8 cellular contexts compared by ENCODE assay signal in the genomic region with DNA sequence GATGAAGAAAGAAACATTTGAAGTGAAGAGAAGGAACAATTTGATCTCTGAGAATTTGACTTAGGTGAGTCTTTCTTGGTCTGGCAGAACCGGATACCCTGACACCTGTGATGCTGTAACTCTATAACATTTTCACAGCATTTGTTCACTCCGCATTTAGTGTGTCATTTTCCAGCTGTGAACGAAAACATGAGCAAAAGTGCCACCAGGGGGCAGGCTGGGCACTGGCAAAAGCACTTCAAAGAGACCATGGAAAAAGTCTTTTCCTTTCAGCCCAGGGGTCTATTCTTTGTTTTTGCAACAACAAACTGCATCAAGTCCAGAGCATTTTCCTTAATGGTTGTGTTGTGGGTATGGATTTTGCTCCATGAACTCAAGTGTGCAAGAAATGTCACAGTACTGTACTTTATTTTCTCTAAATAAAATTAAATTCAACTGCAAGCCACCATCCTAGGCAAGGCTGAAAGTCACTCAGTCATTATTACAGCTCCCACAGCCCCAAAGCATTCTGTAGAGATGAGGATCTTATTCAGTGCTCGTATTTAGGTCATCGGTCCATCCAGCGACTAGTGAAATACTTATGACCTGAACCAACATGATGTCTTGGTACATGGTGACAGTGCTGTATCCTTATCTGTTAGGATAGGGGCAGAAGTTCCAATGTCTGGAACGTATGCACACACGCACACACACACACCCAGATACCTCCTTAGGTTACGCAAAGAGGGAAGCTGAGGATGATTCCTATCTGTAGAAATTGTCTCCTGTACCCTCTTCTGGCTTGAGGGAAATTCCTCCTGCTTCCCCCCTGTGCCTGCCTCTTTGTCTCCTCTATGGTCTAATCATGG.
A peak's percentile ranks its signal among the peaks of the same experiment; 100 is the strongest.
DNase-seq lines count a peak whose midpoint lies in the region; TF ChIP-seq lines count a peak whose summit lies in the region.

No MANE protein-coding gene starts in this region.

- peak; percentile 89 for TF ChIP-seq CTCF in glutamatergic neuron (IDR thresholded peaks at IDR 0.05; ENCODE audit: partially characterized antibody, unreplicated experiment)

- H3K9me3 Mint-ChIP-seq in glutamatergic neuron (ENCODE audit: unreplicated experiment), result peaks cover 2% of the 10 kb centered on the region

- H3K4me3 Mint-ChIP-seq in glutamatergic neuron (ENCODE audit: unreplicated experiment), result no peak overlapping the region

- H3K27me3 Mint-ChIP-seq in glutamatergic neuron (ENCODE audit: unreplicated experiment), result no peaks in the 10 kb centered on the region

- intact Hi-C loops in posterior cingulate gyrus (cut with DNase I), result loop anchor here (5.0 kb wide), 1 partner anchor 998 kb away; no protein-coding TSS in a partner anchor

- no peaks in the 10 kb centered on the region for H3K4me1 Mint-ChIP-seq in glutamatergic neuron (ENCODE audit: low read depth, unreplicated experiment)

- peak; percentile 1 for DNase-seq in DMS79 treated with DMSO at 0.1 percent for 48 hours (lab: John Stamatoyannopoulos, UW)
- no peak for DNase-seq in DMS79 (lab: John Stamatoyannopoulos, UW)
- DNase-seq in HT1080 (ENCODE audit: low read depth), result peak; percentile 60
- DNase-seq in RPMI8226, result peak; percentile 62
- DNase-seq in activated naive CD4-positive, alpha-beta T cell (lab: John Stamatoyannopoulos, UW), result peak; percentile 25 to 63 (median 36)
- peak; percentile 85 for DNase-seq in glutamatergic neuron
- DNase-seq in posterior cingulate gyrus, result peak; percentile 30 to 93 (median 74)
- peak; percentile 70 for DNase-seq in ureter (ENCODE audit: low spot score)

- H3K27ac Mint-ChIP-seq in glutamatergic neuron (ENCODE audit: unreplicated experiment), result no peak overlapping the region

- no peaks in the 10 kb centered on the region for H3K36me3 Mint-ChIP-seq in glutamatergic neuron (ENCODE audit: unreplicated experiment)
